In genomic region chr2:64021578-64021977, GRCh38 we compare ENCODE assay signal across 11 cellular contexts. TPM values are rescaled to one million over a fixed set of nuclear protein-coding genes. Genes with fewer than 3 reads are reported as not detected.
DNase-seq lines count a peak whose midpoint lies in the region; ATAC-seq and TF ChIP-seq lines count a peak whose summit lies in the region.
"Had no signal": no experiment of that assay in that cellular context is flagged by ENCODE, and none has a peak within 500 bp of the region (broad histone marks: within the 10 kb centered on the region; RNA-seq: fewer than 3 reads in every experiment).

No MANE protein-coding gene starts in this region.

- H2AFZ ChIP-seq in ACC112 (ENCODE audit: low read length, unreplicated experiment) (peak overlapping the region; percentile 99), DND-41 (ENCODE audit: low read depth, low read length) (peak overlapping the region; percentile 61)

- H3K4me3 ChIP-seq in ACC112 (ENCODE audit: low read depth, low read length) (peak overlapping the region; percentile 60), DND-41 (ENCODE audit: low read depth in 1 of 2, low read length in 2 of 2) (no peak overlapping the region)

- peaks cover 7% of the 10 kb centered on the region for H3K36me3 Mint-ChIP-seq in activated CD8-positive, alpha-beta T cell treated with anti-CD3 and anti-CD28 coated beads, Interleukin-2, amount 10 ng/mL, durations not matched to agents 7 days and 5 days (ENCODE audit: low read depth)

- DNase-seq in DND-41: no peak
- DNase-seq in activated CD8-positive, alpha-beta T cell treated with anti-CD3 and anti-CD28 coated beads, Interleukin-2, amount 10 ng/mL, durations not matched to agents 7 days and 5 days: no peak
- DNase-seq in lung microvascular endothelial cell (ENCODE audit: low read depth in 2 of 2): peak; percentile 19 to 56
- DNase-seq in NK-92 (lab: John Stamatoyannopoulos, UW; ENCODE audit: unreplicated experiment): no peak
- DNase-seq in inferior parietal cortex (ENCODE audit: extremely low spot score): no peak
- DNase-seq: activated T-cell treated with anti-CD3 and anti-CD28 coated beads, Interleukin-2, amount 50 U/mL, for 1 hour; HCEC 1CT; NCI-H2029 had no signal

- ATAC-seq in DND-41 (ENCODE audit: insufficient read depth, low read depth) (no peak), GM18511 (IDR thresholded peaks at IDR 0.05; ENCODE audit: unreplicated experiment) (no peak), GM19328 (IDR thresholded peaks at IDR 0.05; ENCODE audit: unreplicated experiment) (no peak)
- no peak for ATAC-seq in activated CD8-positive, alpha-beta T cell treated with anti-CD3 and anti-CD28 coated beads, Interleukin-2, amount 10 ng/mL, durations not matched to agents 7 days and 5 days

- H3K4me2 ChIP-seq in DND-41 (ENCODE audit: insufficient read depth, low read length): no peak overlapping the region

- H3K4me3 Mint-ChIP-seq in activated CD8-positive, alpha-beta T cell treated with anti-CD3 and anti-CD28 coated beads, Interleukin-2, amount 10 ng/mL, durations not matched to agents 7 days and 5 days: peak overlapping the region; percentile 63

- peak overlapping the region; percentile 68 for H3K27ac Mint-ChIP-seq in activated CD8-positive, alpha-beta T cell treated with anti-CD3 and anti-CD28 coated beads, Interleukin-2, amount 10 ng/mL, durations not matched to agents 7 days and 5 days

- H3K4me1 ChIP-seq in ACC112 (ENCODE audit: control insufficient read depth, insufficient read depth, low read length, unreplicated experiment): peaks cover 12% of the 10 kb centered on the region
- peaks cover 50% of the 10 kb centered on the region for H3K4me1 ChIP-seq in DND-41 (ENCODE audit: insufficient read depth, low read length)

- no peaks in the 10 kb centered on the region for H3K9me3 ChIP-seq in DND-41 (ENCODE audit: insufficient read depth, low read length, severe bottlenecking)

- no peaks in the 10 kb centered on the region for H3K27me3 Mint-ChIP-seq in activated CD8-positive, alpha-beta T cell treated with anti-CD3 and anti-CD28 coated beads, Interleukin-2, amount 10 ng/mL, durations not matched to agents 7 days and 5 days (ENCODE audit: low read depth)

- no peaks in the 10 kb centered on the region for H3K9me3 Mint-ChIP-seq in activated CD8-positive, alpha-beta T cell treated with anti-CD3 and anti-CD28 coated beads, Interleukin-2, amount 10 ng/mL, durations not matched to agents 7 days and 5 days (ENCODE audit: insufficient read depth)

- H3K27me3 ChIP-seq in ACC112 (ENCODE audit: insufficient read depth, low read length): no peaks in the 10 kb centered on the region
- no peaks in the 10 kb centered on the region for H3K27me3 ChIP-seq in DND-41 (ENCODE audit: insufficient read depth, low read length, poor library complexity)

- CTCF ChIA-PET in activated CD8-positive, alpha-beta T cell treated with anti-CD3 and anti-CD28 coated beads, Interleukin-2, amount 10 ng/mL, durations not matched to agents 7 days and 5 days (lab: Charles Lee): interaction anchor here (1.1 to 4.3 kb wide), 6 partner anchors 12 to 309 kb away, joined by 3 to 30 read pairs (median 12); no protein-coding TSS in a partner anchor

- POLR2A ChIA-PET in activated CD8-positive, alpha-beta T cell treated with anti-CD3 and anti-CD28 coated beads, Interleukin-2, amount 10 ng/mL, durations not matched to agents 7 days and 5 days (lab: Charles Lee): no interaction called here

- H3K9ac ChIP-seq in DND-41 (ENCODE audit: low read depth, low read length): no peak overlapping the region

- H4K20me1 ChIP-seq in DND-41 (ENCODE audit: insufficient read depth, low read length): no peaks in the 10 kb centered on the region

- peaks cover 25% of the 10 kb centered on the region for H3K79me2 ChIP-seq in ACC112 (ENCODE audit: control insufficient read depth, insufficient read depth, low read length, unreplicated experiment)
- H3K79me2 ChIP-seq in DND-41 (ENCODE audit: insufficient read depth, low read length): peaks cover 33% of the 10 kb centered on the region

- H3K27ac ChIP-seq in ACC112 (ENCODE audit: low read depth, low read length) (peak overlapping the region; percentile 46), DND-41 (ENCODE audit: low read length) (no peak overlapping the region; the same call in 1 of the 2 replicates)

- H3K4me1 Mint-ChIP-seq in activated CD8-positive, alpha-beta T cell treated with anti-CD3 and anti-CD28 coated beads, Interleukin-2, amount 10 ng/mL, durations not matched to agents 7 days and 5 days (ENCODE audit: low read depth): peaks cover 43% of the 10 kb centered on the region

- H3K36me3 ChIP-seq in ACC112 (ENCODE audit: insufficient read depth, low read length) (no peaks in the 10 kb centered on the region), DND-41 (ENCODE audit: insufficient read depth, low read length) (no peaks in the 10 kb centered on the region)

- no peak for TF ChIP-seq CTCF in DND-41 (IDR thresholded peaks at IDR 0.05; ENCODE audit: borderline replicate concordance, extremely low read depth, low read length, poor library complexity, severe bottlenecking)

RNA-seq across cellular contexts. Expression of gene VPS54, which starts 2.4 kb away (rescaled TPM):
- 10 to 100 TPM; 13.4 to 14.3 TPM for total RNA-seq in activated CD8-positive, alpha-beta T cell treated with anti-CD3 and anti-CD28 coated beads, Interleukin-2, amount 10 ng/mL, durations not matched to agents 7 days and 5 days
- total RNA-seq in lung microvascular endothelial cell: 13.9 and 15.7 TPM in 2 replicates

Comparison
In these comparisons a context has a peak if more than half of its experiments do, and no peak if none do; other contexts are left out.
1. DNase-seq: peak in lung microvascular endothelial cell (2 of 2); none in DND-41 (single experiment), activated CD8-positive, alpha-beta T cell treated with anti-CD3 and anti-CD28 coated beads, Interleukin-2, amount 10 ng/mL, durations not matched to agents 7 days and 5 days (single experiment), NK-92 (single experiment) and inferior parietal cortex (single experiment).